1 cellular context compared by ENCODE assay signal in the genomic region with DNA sequence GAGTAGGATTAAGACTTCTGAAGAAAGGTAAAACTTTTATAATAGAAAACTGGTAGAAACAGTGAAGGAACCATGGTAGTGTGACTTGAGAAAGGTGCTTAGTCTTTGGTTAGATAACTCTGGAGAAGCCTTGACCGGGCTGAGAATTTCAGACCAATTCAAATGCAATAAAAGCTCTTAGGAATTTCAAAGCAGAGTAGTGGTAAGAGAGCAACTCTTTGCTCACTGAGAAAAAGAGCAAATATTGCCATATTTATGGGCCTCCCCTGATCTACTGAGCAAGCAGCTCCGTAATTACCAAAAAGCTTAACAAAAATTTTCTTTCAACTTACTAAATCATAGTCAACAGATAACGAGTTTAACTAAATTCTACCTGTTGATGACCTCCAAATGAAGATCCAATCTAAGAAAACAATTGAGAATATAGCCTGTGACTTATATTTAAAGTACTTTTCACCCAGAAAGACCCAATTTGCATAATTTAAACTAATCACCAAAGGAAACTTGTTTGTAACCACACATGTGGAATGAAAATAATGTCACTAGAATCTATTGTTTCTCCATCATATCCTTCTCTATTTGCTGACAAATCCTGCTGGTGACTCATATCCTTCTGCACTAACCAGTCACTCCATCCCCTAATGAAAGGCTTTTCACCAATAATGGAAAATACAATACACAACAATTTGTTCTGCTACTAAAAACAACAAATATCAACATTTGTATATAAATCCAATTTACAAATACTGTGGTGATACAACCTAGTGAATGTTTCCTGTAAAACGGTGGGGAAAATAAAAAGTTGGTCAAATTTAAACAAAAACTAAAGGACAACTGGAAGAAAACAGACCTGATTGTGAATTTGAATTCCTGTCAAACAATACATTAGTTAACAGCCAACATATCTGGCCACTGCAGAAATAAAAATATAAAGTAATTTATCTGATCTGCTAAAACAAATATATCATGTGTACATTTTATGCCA.
A peak's percentile ranks its signal among the peaks of the same experiment; 100 is the strongest.
TF ChIP-seq lines count a peak whose summit lies in the region.

No MANE protein-coding gene starts in this region.

TF ChIP-seq in HEK293, 187 proteins besides CTCF, POLR2A, EP300 and RAD21 (continued from another document and continues in another):
- TF ChIP-seq, protein P1, sequence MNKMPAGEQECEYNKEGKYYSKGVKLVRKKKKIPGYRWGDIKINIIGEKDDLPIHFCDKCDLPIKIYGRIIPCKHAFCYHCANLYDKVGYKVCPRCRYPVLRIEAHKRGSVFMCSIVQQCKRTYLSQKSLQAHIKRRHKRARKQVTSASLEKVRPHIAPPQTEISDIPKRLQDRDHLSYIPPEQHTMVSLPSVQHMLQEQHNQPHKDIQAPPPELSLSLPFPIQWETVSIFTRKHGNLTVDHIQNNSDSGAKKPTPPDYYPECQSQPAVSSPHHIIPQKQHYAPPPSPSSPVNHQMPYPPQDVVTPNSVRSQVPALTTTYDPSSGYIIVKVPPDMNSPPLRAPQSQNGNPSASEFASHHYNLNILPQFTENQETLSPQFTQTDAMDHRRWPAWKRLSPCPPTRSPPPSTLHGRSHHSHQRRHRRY (tag by site-specific recombination; IDR thresholded peaks at IDR 0.05) = no peak
- TF ChIP-seq ZNF624 (tag by site-specific recombination; IDR thresholded peaks at IDR 0.05) (no peak), ZNF335 (tag by site-specific recombination; conservative IDR thresholded peaks at IDR 0.05) (no peak), ZNF366 (tag by site-specific recombination; conservative IDR thresholded peaks at IDR 0.05) (peak; percentile 73), ZNF48 (tag by site-specific recombination; IDR thresholded peaks at IDR 0.05) (no peak), SALL2 (tag by site-specific recombination; IDR thresholded peaks at IDR 0.05; ENCODE audit: borderline replicate concordance) (no peak), SP3 (tag by site-specific recombination; IDR thresholded peaks at IDR 0.05) (no peak), ZNF292 (tag by site-specific recombination; IDR thresholded peaks at IDR 0.05; ENCODE audit: borderline replicate concordance, low read depth) (no peak), ZNF146 (tag by site-specific recombination; IDR thresholded peaks at IDR 0.05) (no peak), ZNF501 (tag by site-specific recombination; IDR thresholded peaks at IDR 0.05) (no peak), ZBTB17 (tag by site-specific recombination; IDR thresholded peaks at IDR 0.05) (peak; percentile 41; the same call in 1 of the 2 replicates), ZNF248 (tag by site-specific recombination; IDR thresholded peaks at IDR 0.05) (no peak), ZNF138 (tag by site-specific recombination; IDR thresholded peaks at IDR 0.05; ENCODE audit: borderline replicate concordance) (no peak), ZNF133 (tag by site-specific recombination; IDR thresholded peaks at IDR 0.05) (no peak), YY2 (tag by site-specific recombination; IDR thresholded peaks at IDR 0.05) (no peak), ZNF776 (tag by site-specific recombination; IDR thresholded peaks at IDR 0.05; ENCODE audit: borderline replicate concordance) (no peak), ZNF239 (tag by site-specific recombination; IDR thresholded peaks at IDR 0.05) (no peak), ZNF221 (tag by site-specific recombination; IDR thresholded peaks at IDR 0.05; ENCODE audit: borderline replicate concordance) (no peak), BCL11A (tag by site-specific recombination; IDR thresholded peaks at IDR 0.05; ENCODE audit: low read depth) (no peak), ZNF585B (tag by site-specific recombination; IDR thresholded peaks at IDR 0.05) (no peak), ZBTB1 (tag by site-specific recombination; IDR thresholded peaks at IDR 0.05) (no peak)
- TF ChIP-seq, protein P2, sequence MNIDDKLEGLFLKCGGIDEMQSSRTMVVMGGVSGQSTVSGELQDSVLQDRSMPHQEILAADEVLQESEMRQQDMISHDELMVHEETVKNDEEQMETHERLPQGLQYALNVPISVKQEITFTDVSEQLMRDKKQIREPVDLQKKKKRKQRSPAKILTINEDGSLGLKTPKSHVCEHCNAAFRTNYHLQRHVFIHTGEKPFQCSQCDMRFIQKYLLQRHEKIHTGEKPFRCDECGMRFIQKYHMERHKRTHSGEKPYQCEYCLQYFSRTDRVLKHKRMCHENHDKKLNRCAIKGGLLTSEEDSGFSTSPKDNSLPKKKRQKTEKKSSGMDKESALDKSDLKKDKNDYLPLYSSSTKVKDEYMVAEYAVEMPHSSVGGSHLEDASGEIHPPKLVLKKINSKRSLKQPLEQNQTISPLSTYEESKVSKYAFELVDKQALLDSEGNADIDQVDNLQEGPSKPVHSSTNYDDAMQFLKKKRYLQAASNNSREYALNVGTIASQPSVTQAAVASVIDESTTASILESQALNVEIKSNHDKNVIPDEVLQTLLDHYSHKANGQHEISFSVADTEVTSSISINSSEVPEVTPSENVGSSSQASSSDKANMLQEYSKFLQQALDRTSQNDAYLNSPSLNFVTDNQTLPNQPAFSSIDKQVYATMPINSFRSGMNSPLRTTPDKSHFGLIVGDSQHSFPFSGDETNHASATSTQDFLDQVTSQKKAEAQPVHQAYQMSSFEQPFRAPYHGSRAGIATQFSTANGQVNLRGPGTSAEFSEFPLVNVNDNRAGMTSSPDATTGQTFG (tag by site-specific recombination; IDR thresholded peaks at IDR 0.05; ENCODE audit: borderline replicate concordance) = no peak
- TF ChIP-seq, protein P3, sequence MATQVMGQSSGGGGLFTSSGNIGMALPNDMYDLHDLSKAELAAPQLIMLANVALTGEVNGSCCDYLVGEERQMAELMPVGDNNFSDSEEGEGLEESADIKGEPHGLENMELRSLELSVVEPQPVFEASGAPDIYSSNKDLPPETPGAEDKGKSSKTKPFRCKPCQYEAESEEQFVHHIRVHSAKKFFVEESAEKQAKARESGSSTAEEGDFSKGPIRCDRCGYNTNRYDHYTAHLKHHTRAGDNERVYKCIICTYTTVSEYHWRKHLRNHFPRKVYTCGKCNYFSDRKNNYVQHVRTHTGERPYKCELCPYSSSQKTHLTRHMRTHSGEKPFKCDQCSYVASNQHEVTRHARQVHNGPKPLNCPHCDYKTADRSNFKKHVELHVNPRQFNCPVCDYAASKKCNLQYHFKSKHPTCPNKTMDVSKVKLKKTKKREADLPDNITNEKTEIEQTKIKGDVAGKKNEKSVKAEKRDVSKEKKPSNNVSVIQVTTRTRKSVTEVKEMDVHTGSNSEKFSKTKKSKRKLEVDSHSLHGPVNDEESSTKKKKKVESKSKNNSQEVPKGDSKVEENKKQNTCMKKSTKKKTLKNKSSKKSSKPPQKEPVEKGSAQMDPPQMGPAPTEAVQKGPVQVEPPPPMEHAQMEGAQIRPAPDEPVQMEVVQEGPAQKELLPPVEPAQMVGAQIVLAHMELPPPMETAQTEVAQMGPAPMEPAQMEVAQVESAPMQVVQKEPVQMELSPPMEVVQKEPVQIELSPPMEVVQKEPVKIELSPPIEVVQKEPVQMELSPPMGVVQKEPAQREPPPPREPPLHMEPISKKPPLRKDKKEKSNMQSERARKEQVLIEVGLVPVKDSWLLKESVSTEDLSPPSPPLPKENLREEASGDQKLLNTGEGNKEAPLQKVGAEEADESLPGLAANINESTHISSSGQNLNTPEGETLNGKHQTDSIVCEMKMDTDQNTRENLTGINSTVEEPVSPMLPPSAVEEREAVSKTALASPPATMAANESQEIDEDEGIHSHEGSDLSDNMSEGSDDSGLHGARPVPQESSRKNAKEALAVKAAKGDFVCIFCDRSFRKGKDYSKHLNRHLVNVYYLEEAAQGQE (tag by site-specific recombination; IDR thresholded peaks at IDR 0.05) = no peak
- TF ChIP-seq, protein P4, sequence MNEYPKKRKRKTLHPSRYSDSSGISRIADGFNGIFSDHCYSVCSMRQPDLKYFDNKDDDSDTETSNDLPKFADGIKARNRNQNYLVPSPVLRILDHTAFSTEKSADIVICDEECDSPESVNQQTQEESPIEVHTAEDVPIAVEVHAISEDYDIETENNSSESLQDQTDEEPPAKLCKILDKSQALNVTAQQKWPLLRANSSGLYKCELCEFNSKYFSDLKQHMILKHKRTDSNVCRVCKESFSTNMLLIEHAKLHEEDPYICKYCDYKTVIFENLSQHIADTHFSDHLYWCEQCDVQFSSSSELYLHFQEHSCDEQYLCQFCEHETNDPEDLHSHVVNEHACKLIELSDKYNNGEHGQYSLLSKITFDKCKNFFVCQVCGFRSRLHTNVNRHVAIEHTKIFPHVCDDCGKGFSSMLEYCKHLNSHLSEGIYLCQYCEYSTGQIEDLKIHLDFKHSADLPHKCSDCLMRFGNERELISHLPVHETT (tag by site-specific recombination; IDR thresholded peaks at IDR 0.05) = peak; percentile 56; the same call in 1 of the 2 replicates
- TF ChIP-seq, protein P5, sequence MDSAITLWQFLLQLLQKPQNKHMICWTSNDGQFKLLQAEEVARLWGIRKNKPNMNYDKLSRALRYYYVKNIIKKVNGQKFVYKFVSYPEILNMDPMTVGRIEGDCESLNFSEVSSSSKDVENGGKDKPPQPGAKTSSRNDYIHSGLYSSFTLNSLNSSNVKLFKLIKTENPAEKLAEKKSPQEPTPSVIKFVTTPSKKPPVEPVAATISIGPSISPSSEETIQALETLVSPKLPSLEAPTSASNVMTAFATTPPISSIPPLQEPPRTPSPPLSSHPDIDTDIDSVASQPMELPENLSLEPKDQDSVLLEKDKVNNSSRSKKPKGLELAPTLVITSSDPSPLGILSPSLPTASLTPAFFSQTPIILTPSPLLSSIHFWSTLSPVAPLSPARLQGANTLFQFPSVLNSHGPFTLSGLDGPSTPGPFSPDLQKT (IDR thresholded peaks at IDR 0.05; ENCODE audit: borderline replicate concordance, low read depth, low read length) = no peak
- TF ChIP-seq, protein P6, sequence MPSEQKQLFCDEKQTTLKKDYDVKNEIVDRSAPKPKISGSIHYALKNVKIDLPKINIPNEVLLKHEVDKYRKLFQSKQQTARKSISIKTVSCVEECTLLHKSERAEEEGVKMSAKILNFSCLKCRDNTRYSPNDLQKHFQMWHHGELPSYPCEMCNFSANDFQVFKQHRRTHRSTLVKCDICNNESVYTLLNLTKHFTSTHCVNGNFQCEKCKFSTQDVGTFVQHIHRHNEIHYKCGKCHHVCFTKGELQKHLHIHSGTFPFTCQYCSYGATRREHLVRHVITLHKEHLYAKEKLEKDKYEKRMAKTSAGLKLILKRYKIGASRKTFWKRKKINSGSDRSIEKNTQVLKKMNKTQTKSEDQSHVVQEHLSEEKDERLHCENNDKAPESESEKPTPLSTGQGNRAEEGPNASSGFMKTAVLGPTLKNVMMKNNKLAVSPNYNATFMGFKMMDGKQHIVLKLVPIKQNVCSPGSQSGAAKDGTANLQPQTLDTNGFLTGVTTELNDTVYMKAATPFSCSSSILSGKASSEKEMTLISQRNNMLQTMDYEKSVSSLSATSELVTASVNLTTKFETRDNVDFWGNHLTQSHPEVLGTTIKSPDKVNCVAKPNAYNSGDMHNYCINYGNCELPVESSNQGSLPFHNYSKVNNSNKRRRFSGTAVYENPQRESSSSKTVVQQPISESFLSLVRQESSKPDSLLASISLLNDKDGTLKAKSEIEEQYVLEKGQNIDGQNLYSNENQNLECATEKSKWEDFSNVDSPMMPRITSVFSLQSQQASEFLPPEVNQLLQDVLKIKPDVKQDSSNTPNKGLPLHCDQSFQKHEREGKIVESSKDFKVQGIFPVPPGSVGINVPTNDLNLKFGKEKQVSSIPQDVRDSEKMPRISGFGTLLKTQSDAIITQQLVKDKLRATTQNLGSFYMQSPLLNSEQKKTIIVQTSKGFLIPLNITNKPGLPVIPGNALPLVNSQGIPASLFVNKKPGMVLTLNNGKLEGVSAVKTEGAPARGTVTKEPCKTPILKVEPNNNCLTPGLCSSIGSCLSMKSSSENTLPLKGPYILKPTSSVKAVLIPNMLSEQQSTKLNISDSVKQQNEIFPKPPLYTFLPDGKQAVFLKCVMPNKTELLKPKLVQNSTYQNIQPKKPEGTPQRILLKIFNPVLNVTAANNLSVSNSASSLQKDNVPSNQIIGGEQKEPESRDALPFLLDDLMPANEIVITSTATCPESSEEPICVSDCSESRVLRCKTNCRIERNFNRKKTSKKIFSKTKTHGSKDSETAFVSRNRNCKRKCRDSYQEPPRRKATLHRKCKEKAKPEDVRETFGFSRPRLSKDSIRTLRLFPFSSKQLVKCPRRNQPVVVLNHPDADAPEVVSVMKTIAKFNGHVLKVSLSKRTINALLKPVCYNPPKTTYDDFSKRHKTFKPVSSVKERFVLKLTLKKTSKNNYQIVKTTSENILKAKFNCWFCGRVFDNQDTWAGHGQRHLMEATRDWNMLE (tag by site-specific recombination; conservative IDR thresholded peaks at IDR 0.05; ENCODE audit: low read depth) = no peak
- TF ChIP-seq, protein P7, sequence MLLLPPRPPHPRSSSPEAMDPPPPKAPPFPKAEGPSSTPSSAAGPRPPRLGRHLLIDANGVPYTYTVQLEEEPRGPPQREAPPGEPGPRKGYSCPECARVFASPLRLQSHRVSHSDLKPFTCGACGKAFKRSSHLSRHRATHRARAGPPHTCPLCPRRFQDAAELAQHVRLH (tag by site-specific recombination; IDR thresholded peaks at IDR 0.05) = no peak
- TF ChIP-seq, protein P8, sequence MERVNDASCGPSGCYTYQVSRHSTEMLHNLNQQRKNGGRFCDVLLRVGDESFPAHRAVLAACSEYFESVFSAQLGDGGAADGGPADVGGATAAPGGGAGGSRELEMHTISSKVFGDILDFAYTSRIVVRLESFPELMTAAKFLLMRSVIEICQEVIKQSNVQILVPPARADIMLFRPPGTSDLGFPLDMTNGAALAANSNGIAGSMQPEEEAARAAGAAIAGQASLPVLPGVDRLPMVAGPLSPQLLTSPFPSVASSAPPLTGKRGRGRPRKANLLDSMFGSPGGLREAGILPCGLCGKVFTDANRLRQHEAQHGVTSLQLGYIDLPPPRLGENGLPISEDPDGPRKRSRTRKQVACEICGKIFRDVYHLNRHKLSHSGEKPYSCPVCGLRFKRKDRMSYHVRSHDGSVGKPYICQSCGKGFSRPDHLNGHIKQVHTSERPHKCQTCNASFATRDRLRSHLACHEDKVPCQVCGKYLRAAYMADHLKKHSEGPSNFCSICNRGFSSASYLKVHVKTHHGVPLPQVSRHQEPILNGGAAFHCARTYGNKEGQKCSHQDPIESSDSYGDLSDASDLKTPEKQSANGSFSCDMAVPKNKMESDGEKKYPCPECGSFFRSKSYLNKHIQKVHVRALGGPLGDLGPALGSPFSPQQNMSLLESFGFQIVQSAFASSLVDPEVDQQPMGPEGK (tag by site-specific recombination; IDR thresholded peaks at IDR 0.05) = no peak
- TF ChIP-seq, protein P9, sequence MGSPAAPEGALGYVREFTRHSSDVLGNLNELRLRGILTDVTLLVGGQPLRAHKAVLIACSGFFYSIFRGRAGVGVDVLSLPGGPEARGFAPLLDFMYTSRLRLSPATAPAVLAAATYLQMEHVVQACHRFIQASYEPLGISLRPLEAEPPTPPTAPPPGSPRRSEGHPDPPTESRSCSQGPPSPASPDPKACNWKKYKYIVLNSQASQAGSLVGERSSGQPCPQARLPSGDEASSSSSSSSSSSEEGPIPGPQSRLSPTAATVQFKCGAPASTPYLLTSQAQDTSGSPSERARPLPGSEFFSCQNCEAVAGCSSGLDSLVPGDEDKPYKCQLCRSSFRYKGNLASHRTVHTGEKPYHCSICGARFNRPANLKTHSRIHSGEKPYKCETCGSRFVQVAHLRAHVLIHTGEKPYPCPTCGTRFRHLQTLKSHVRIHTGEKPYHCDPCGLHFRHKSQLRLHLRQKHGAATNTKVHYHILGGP (tag by site-specific recombination; IDR thresholded peaks at IDR 0.05) = no peak
